ENCODE assay signal across 11 cellular contexts in the genomic region with DNA sequence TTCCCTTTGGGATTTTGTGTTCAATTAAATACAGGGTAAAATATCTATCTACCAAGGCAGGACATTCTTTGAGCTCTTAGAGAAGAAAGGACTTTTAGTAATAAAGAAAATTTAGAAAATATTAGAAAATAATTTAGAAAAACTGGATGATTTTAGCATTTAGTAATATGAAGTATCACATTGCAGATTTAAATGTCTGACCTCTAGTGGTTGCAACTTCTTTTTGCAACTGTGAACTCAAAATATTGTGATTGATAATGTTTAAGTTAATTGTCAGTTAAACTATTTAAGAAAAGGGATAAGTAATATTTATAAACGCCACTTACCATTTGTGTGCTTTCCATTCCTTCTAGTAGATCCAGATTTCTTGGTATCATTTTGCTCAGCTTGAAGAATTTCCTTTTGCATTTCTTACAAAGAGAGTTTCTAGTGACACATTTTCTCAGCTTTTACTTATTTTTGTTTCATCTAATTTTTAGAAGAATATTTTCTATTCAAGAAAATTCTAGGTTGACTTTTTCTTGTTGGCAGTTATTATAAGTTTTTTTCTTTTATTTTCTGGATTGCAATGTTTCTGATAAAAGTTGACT. TPM values are rescaled to one million over a fixed set of nuclear protein-coding genes. Genes with fewer than 3 reads are reported as not detected.
DNase-seq lines count a peak whose midpoint lies in the region; ATAC-seq and TF ChIP-seq lines count a peak whose summit lies in the region.
"Had no signal": no experiment of that assay in that cellular context is flagged by ENCODE, and none has a peak within 500 bp of the region (broad histone marks: within the 10 kb centered on the region; RNA-seq: fewer than 3 reads in every experiment).

No MANE protein-coding gene starts in this region.

- DNase-seq in GM06990 (ENCODE audit: extremely low read depth, insufficient read length) (no peak), NAMALWA (ENCODE audit: low spot score) (peak; percentile 33), choroid plexus epithelial cell (ENCODE audit: low read depth) (peak; percentile 44), NCI-H524 treated with DMSO at 0.1 percent for 48 hours (lab: John Stamatoyannopoulos, UW) (no peak), NCI-H1105 treated with DMSO at 0.1 percent for 48 hours (lab: John Stamatoyannopoulos, UW) (no peak), suprapubic skin (ENCODE audit: low spot score in 2 of 2) (no peak)
- DNase-seq: activated CD4-positive, alpha-beta T cell treated with anti-CD3 and anti-CD28 coated beads for 36 hours; EL had no signal

- no peak overlapping the region for H2AFZ ChIP-seq in neural cell (ENCODE audit: low read depth, low read length)

- ATAC-seq in GM21737 (IDR thresholded peaks at IDR 0.05; ENCODE audit: unreplicated experiment) = no peak
- ATAC-seq: activated CD4-positive, alpha-beta T cell treated with anti-CD3 and anti-CD28 coated beads for 36 hours had no signal

- no peak overlapping the region for H3K4me3 ChIP-seq in GM06990 (replicated peaks; ENCODE audit: low read depth, low read length)
- H3K4me3 ChIP-seq in choroid plexus epithelial cell (ENCODE audit: low read depth, low read length) = no peak overlapping the region
- H3K4me3 ChIP-seq in neural cell (ENCODE audit: low read length) = no peak overlapping the region
- no peak overlapping the region for H3K4me3 ChIP-seq in suprapubic skin

- no peaks in the 10 kb centered on the region for H3K79me2 ChIP-seq in neural cell (replicated peaks; ENCODE audit: insufficient read depth, low read length)

- TF ChIP-seq EP300 in neural cell (conservative IDR thresholded peaks at IDR 0.05; ENCODE audit: poor library complexity, severe bottlenecking) (no peak), suprapubic skin (IDR thresholded peaks at IDR 0.05) (no peak)

- no peaks in the 10 kb centered on the region for H3K9me2 ChIP-seq in neural cell (ENCODE audit: insufficient read depth, low read length)

- peak; percentile 26 for TF ChIP-seq RAD21 in neural cell (conservative IDR thresholded peaks at IDR 0.05)

- no peaks in the 10 kb centered on the region for H3K4me1 ChIP-seq in suprapubic skin

- H3K4me2 ChIP-seq in neural cell (ENCODE audit: low read length) = no peak overlapping the region

- H3K9me3 ChIP-seq in neural cell (ENCODE audit: low read length) = no peaks in the 10 kb centered on the region
- H3K9me3 ChIP-seq in suprapubic skin = no peaks in the 10 kb centered on the region

- 84% methylated on average over 1 of the region's 1 CpG for WGBS in suprapubic skin

- no peaks in the 10 kb centered on the region for H3F3A ChIP-seq in neural cell (ENCODE audit: insufficient read depth, low read length, poor library complexity, severe bottlenecking)

- H3K36me3 ChIP-seq in GM06990 (ENCODE audit: control insufficient read depth, insufficient read depth, low read length) (no peaks in the 10 kb centered on the region), neural cell (ENCODE audit: insufficient read depth, low read length) (no peaks in the 10 kb centered on the region), suprapubic skin (no peaks in the 10 kb centered on the region)

- H3K27ac ChIP-seq in neural cell (ENCODE audit: low read length) (no peak overlapping the region), suprapubic skin (no peak overlapping the region)

- H3K27me3 ChIP-seq in GM06990 (replicated peaks; ENCODE audit: control insufficient read depth, insufficient read depth, low read length) (no peaks in the 10 kb centered on the region), neural cell (ENCODE audit: insufficient read depth, low read depth, low read length) (no peaks in the 10 kb centered on the region), suprapubic skin (no peaks in the 10 kb centered on the region)

- H4K20me1 ChIP-seq in neural cell (ENCODE audit: insufficient read depth) = no peaks in the 10 kb centered on the region

- TF ChIP-seq CTCF in GM06990 (IDR thresholded peaks at IDR 0.05; ENCODE audit: insufficient read depth, low read length, poor library complexity, severe bottlenecking) (peak; percentile 27), choroid plexus epithelial cell (conservative IDR thresholded peaks at IDR 0.05; ENCODE audit: low read depth, low read length) (peak; percentile 57), neural cell (IDR thresholded peaks at IDR 0.05; ENCODE audit: poor library complexity, severe bottlenecking) (peak; percentile 52), suprapubic skin (IDR thresholded peaks at IDR 0.05) (no peak)

- TF ChIP-seq POLR2A in suprapubic skin (IDR thresholded peaks at IDR 0.05) = no peak

- H3K9ac ChIP-seq in neural cell (ENCODE audit: low read length) = no peak overlapping the region

TF ChIP-seq in neural cell, 6 proteins besides CTCF, POLR2A, EP300 and RAD21:
- TF ChIP-seq SMC3 (conservative IDR thresholded peaks at IDR 0.05; ENCODE audit: poor library complexity) = peak; percentile 40
- TF ChIP-seq, protein P1, sequence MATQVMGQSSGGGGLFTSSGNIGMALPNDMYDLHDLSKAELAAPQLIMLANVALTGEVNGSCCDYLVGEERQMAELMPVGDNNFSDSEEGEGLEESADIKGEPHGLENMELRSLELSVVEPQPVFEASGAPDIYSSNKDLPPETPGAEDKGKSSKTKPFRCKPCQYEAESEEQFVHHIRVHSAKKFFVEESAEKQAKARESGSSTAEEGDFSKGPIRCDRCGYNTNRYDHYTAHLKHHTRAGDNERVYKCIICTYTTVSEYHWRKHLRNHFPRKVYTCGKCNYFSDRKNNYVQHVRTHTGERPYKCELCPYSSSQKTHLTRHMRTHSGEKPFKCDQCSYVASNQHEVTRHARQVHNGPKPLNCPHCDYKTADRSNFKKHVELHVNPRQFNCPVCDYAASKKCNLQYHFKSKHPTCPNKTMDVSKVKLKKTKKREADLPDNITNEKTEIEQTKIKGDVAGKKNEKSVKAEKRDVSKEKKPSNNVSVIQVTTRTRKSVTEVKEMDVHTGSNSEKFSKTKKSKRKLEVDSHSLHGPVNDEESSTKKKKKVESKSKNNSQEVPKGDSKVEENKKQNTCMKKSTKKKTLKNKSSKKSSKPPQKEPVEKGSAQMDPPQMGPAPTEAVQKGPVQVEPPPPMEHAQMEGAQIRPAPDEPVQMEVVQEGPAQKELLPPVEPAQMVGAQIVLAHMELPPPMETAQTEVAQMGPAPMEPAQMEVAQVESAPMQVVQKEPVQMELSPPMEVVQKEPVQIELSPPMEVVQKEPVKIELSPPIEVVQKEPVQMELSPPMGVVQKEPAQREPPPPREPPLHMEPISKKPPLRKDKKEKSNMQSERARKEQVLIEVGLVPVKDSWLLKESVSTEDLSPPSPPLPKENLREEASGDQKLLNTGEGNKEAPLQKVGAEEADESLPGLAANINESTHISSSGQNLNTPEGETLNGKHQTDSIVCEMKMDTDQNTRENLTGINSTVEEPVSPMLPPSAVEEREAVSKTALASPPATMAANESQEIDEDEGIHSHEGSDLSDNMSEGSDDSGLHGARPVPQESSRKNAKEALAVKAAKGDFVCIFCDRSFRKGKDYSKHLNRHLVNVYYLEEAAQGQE (IDR thresholded peaks at IDR 0.05; ENCODE audit: borderline replicate concordance) = no peak
TF ChIP-seq in neural cell: peak in this region for 1.

RNA-seq across cellular contexts. Expression of a gene that starts 10.3 kb away (rescaled TPM):
- 1.4 and 1.8 TPM in 2 replicates for polyA plus RNA-seq in neural cell
- 0.58 and 0.73 TPM in 2 replicates for polyA minus RNA-seq in neural cell
- 100 to 1,000 TPM; 124 to 351 (median 232) TPM for total RNA-seq in suprapubic skin
- total RNA-seq: activated CD4-positive, alpha-beta T cell treated with anti-CD3 and anti-CD28 coated beads for 36 hours; SK-MEL-5 had no signal

Comparison
In these comparisons a context has a peak if more than half of its experiments do, and no peak if none do; other contexts are left out.
1. DNase-seq: peak in NAMALWA (single experiment) and choroid plexus epithelial cell (single experiment); none in GM06990 (single experiment), NCI-H524 treated with DMSO at 0.1 percent for 48 hours (single experiment), NCI-H1105 treated with DMSO at 0.1 percent for 48 hours (single experiment) and suprapubic skin (0 of 2).
2. CTCF ChIP-seq: peak in GM06990 (single experiment), choroid plexus epithelial cell (single experiment) and neural cell (single experiment); none in suprapubic skin (0 of 2).